In genomic region chr10:77711683-77712049, GRCh38 we compare ENCODE assay signal across 12 cellular contexts.
A peak's percentile ranks its signal among the peaks of the same experiment; 100 is the strongest.
DNase-seq lines count a peak whose midpoint lies in the region; ATAC-seq, FAIRE-seq and TF ChIP-seq lines count a peak whose summit lies in the region.
"Had no signal": no experiment of that assay in that cellular context is flagged by ENCODE, and none has a peak within 500 bp of the region (broad histone marks: within the 10 kb centered on the region; RNA-seq: fewer than 3 reads in every experiment).

No MANE protein-coding gene starts in this region.

- ATAC-seq in CD4-positive, alpha-beta T cell (ENCODE audit: poor library complexity): no peak
- ATAC-seq in HepG2 (no peak; the same call in 2 of the 3 replicates), GM18519 (IDR thresholded peaks at IDR 0.05; ENCODE audit: low FRiP score, unreplicated experiment) (no peak)
- no peak for ATAC-seq in activated CD4-positive, CD25-positive, alpha-beta regulatory T cell treated with anti-CD3 and anti-CD28 coated beads, Interleukin-2, amount 50 U/mL, for 24 hours

- no peaks in the 10 kb centered on the region for H3K9me3 ChIP-seq in CD4-positive, alpha-beta T cell (ENCODE audit: control insufficient read depth, low read length)
- no peaks in the 10 kb centered on the region for H3K9me3 ChIP-seq in GM23248 (ENCODE audit: low read depth)
- no peaks in the 10 kb centered on the region for H3K9me3 ChIP-seq in HepG2 (ENCODE audit: low read length)
- H3K9me3 ChIP-seq: sigmoid colon had no signal

- H3K27ac Mint-ChIP-seq in CD4-positive, alpha-beta T cell: no peak overlapping the region
- H3K27ac Mint-ChIP-seq: stimulated activated naive B cell treated with anti-CD40 and anti-IgM and Interleukin-4, amounts not matched to agents 10 μg/mL and 1 μg/mL and 100 μg/mL, for 72 hours had no signal

- TF ChIP-seq EP300 in HepG2 (IDR thresholded peaks at IDR 0.05; ENCODE audit: low read depth in 2 of 2, low read length in 2 of 2): no peak
- no peak for TF ChIP-seq EP300 in HepG2 (CRISPR knock-in tag; IDR thresholded peaks at IDR 0.05; ENCODE audit: borderline replicate concordance)

- no peak overlapping the region for H3K4me3 Mint-ChIP-seq in CD4-positive, alpha-beta T cell

- H3K27me3 ChIP-seq in CD4-positive, alpha-beta T cell (ENCODE audit: control insufficient read depth, insufficient read depth, low read length): peaks cover 10% of the 10 kb centered on the region
- H3K27me3 ChIP-seq in GM23248 (replicated peaks; ENCODE audit: insufficient read depth) (no peaks in the 10 kb centered on the region), HepG2 (ENCODE audit: control insufficient read depth in 1 of 2, insufficient read depth in 2 of 2, low read length in 2 of 2) (peaks cover 6 to 37% of the 10 kb centered on the region in 2 experiments)
- H3K27me3 ChIP-seq: sigmoid colon had no signal

- H2AFZ ChIP-seq in GM23248: peak overlapping the region; percentile 93; the same call in 1 of the 2 replicates
- H2AFZ ChIP-seq in HepG2 (ENCODE audit: low read length): no peak overlapping the region

- TF ChIP-seq RAD21 in HepG2 (CRISPR knock-in tag; IDR thresholded peaks at IDR 0.05): no peak

- no peaks in the 10 kb centered on the region for H3K9me3 Mint-ChIP-seq in CD4-positive, alpha-beta T cell
- H3K9me3 Mint-ChIP-seq: stimulated activated naive B cell treated with anti-CD40 and anti-IgM and Interleukin-4, amounts not matched to agents 10 μg/mL and 1 μg/mL and 100 μg/mL, for 72 hours had no signal

- peaks cover 9% of the 10 kb centered on the region for H3F3A ChIP-seq in GM23248 (ENCODE audit: insufficient read depth)

- DNase-seq in CD4-positive, alpha-beta T cell: no peak
- DNase-seq in GM23248: no peak
- no peak for DNase-seq in RWPE1 (ENCODE audit: low spot score)
- DNase-seq in HepG2 (ENCODE audit: low spot score): no peak
- no peak for DNase-seq in HT-29 (ENCODE audit: low spot score)
- DNase-seq in epidermal melanocyte (ENCODE audit: insufficient read length, low spot score): no peak

- H3K27me3 Mint-ChIP-seq in CD4-positive, alpha-beta T cell: peaks cover 29% of the 10 kb centered on the region

- H3K79me2 ChIP-seq in GM23248 (ENCODE audit: insufficient read depth): no peaks in the 10 kb centered on the region
- H3K79me2 ChIP-seq in HepG2 (ENCODE audit: insufficient read depth, low read length): no peaks in the 10 kb centered on the region

- POLR2A ChIA-PET in CD4-positive, alpha-beta T cell (lab: Charles Lee): no interaction called here
- POLR2A ChIA-PET in RWPE1 (lab: Yijun Ruan, JAX; ENCODE audit: low non-redundant PET) (no interaction called here), HepG2 (lab: Yijun Ruan, JAX) (no interaction called here)

- H3K9ac ChIP-seq in GM23248 (no peak overlapping the region), HepG2 (ENCODE audit: insufficient read depth, low read depth, low read length) (no peak overlapping the region)

- in situ Hi-C loops in GM23248 (cut with MboI): no loop called here
- in situ Hi-C loops in HepG2 (cut with HindIII; ENCODE audit: extremely low pct_ligation_motif_present, low pct_unique_long_range_greater_than_20kb): loop anchor here (10.0 kb wide), 1 partner anchor 547 kb away; no protein-coding TSS in a partner anchor

- H3K36me3 ChIP-seq in GM23248 (ENCODE audit: low read depth) (no peaks in the 10 kb centered on the region), HepG2 (replicated peaks in 1 of 2; ENCODE audit: control insufficient read depth in 1 of 2, insufficient read depth in 2 of 2, low read length in 2 of 2) (no peaks in the 10 kb centered on the region)
- H3K36me3 ChIP-seq: sigmoid colon had no signal

- peak; percentile 27 for TF ChIP-seq CTCF in CD4-positive, alpha-beta T cell (IDR thresholded peaks at IDR 0.05)
- TF ChIP-seq CTCF in RWPE1 (conservative IDR thresholded peaks at IDR 0.05; ENCODE audit: low read depth) (peak; percentile 66), HepG2 (CRISPR knock-in tag; IDR thresholded peaks at IDR 0.05) (no peak)

- no peaks in the 10 kb centered on the region for H4K20me1 ChIP-seq in GM23248 (ENCODE audit: insufficient read depth)
- no peaks in the 10 kb centered on the region for H4K20me1 ChIP-seq in HepG2 (ENCODE audit: insufficient read depth, low read length)

- H3K9me2 ChIP-seq in GM23248 (ENCODE audit: insufficient read depth): no peaks in the 10 kb centered on the region

- no peaks in the 10 kb centered on the region for H3K36me3 Mint-ChIP-seq in CD4-positive, alpha-beta T cell (ENCODE audit: low read depth)
- H3K36me3 Mint-ChIP-seq: stimulated activated naive B cell treated with anti-CD40 and anti-IgM and Interleukin-4, amounts not matched to agents 10 μg/mL and 1 μg/mL and 100 μg/mL, for 72 hours had no signal

- TF ChIP-seq POLR2A in HepG2 (IDR thresholded peaks at IDR 0.05; ENCODE audit: insufficient read depth in 1 of 2, low read depth in 2 of 2, low read length in 2 of 2): no peak

- FAIRE-seq in HepG2 (lab: Jason Lieb, UNC): no peak

- intact Hi-C loops in CD4-positive, alpha-beta T cell (cut with DNase I, micrococcal nuclease): loop anchor here (1.0 to 5.0 kb wide), 2 partner anchors 537 to 539 kb away; no protein-coding TSS in a partner anchor
- intact Hi-C loops in HepG2 (cut with micrococcal nuclease; ENCODE audit: unreplicated experiment): loop anchor here (1.0 kb wide), 1 partner anchor 537 kb away; no protein-coding TSS in a partner anchor

- H3K4me1 ChIP-seq in GM23248 (ENCODE audit: insufficient read depth): peaks cover 8% of the 10 kb centered on the region; the same call in 1 of the 2 replicates
- H3K4me1 ChIP-seq in HepG2 (ENCODE audit: insufficient read depth, low read length): no peaks in the 10 kb centered on the region

- BruUV-seq in HepG2 (replicated peaks; lab: Mats Ljungman, UMichigan): no TSS peak

- 26 to 28% methylated on average over 9 of the region's 9 CpGs for WGBS in GM23248 (ENCODE audit: low coverage in 1 of 2, low lambda C conversion rate in 2 of 2, missing lambda C conversion rate in 2 of 2), 2 experiments
- 50% methylated on average over 2 of the region's 9 CpGs for WGBS in HepG2 (ENCODE audit: low lambda C conversion rate)

- H3K4me1 Mint-ChIP-seq in CD4-positive, alpha-beta T cell (ENCODE audit: low read depth): peaks cover 5% of the 10 kb centered on the region

- H3K4me2 ChIP-seq in GM23248 (ENCODE audit: unreplicated experiment): peak overlapping the region; percentile 84
- H3K4me2 ChIP-seq in HepG2 (ENCODE audit: low read depth, low read length): 0 out of 2 replicates have a peak overlapping the region, but pooled peaks have one; percentile 50

- no peak overlapping the region for H3K27ac ChIP-seq in CD4-positive, alpha-beta T cell (ENCODE audit: low read depth, low read length)
- H3K27ac ChIP-seq in GM23248: no peak overlapping the region
- H3K27ac ChIP-seq in RWPE1: no peak overlapping the region; the same call in 1 of the 2 replicates
- H3K27ac ChIP-seq in HepG2 (ENCODE audit: extremely low read length, insufficient read depth, low read length): no peak overlapping the region
- H3K27ac ChIP-seq: epithelial cell of prostate, HL-60 had no signal

- H3K4me3 ChIP-seq in GM23248: no peak overlapping the region
- no peak overlapping the region; a peak in 1 of 6 replicates for H3K4me3 ChIP-seq in HepG2 (replicated peaks in 1 of 3; ENCODE audit: insufficient read depth in 1 of 3, low read depth in 2 of 3, low read length in 3 of 3)

- CTCF ChIA-PET in CD4-positive, alpha-beta T cell (lab: Charles Lee): interaction anchor here (0.8 to 2.6 kb wide), 10 partner anchors 8 to 537 kb away, joined by 3 to 25 read pairs (median 4); no protein-coding TSS in a partner anchor
- CTCF ChIA-PET in RWPE1 (lab: Yijun Ruan, JAX): interaction anchor here (0.6 to 4.6 kb wide), 55 partner anchors 11 to 1355 kb away, joined by 3 to 52 read pairs (median 4); no protein-coding TSS in a partner anchor
- CTCF ChIA-PET in HepG2 (lab: Yijun Ruan, JAX; ENCODE audit: low intra/inter-chr PET ratio, low total read pairs): interaction anchor here (1.1 to 1.9 kb wide), 2 partner anchors 538 to 546 kb away, joined by 5 to 6 read pairs; no protein-coding TSS in a partner anchor

TF ChIP-seq in HepG2, 621 proteins besides CTCF, POLR2A, EP300 and RAD21:
- TF ChIP-seq ZFP91 (CRISPR knock-in tag; IDR thresholded peaks at IDR 0.05; ENCODE audit: borderline replicate concordance) (0 out of 2 replicates have a peak, but pooled peaks have one; percentile 5), ZFX (CRISPR knock-in tag; IDR thresholded peaks at IDR 0.05; ENCODE audit: low read depth) (no peak)
TF ChIP-seq in HepG2: peak in this region for 1.
